In the genomic region with DNA sequence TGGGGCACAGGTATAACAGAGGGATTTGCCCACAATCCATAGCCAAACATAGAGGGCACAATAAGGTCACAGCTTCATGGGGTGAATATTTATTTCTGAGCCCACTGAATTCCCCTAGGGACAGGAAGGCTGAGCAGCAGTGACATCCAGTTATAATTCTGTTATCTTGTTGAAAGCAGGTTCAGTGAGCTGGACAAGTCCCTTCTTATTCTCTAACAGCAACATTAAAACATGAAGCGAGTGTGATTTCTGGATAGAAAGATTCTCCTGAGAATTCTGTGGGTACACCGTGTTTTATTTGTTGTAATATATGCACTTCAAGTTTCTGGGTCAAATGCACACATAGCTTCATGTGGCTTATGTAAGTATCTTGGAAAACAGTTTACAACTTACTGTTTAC, we compare ENCODE assay signal across 27 cellular contexts.
"Had no signal": no experiment of that assay in that cellular context is flagged by ENCODE, and none has a peak within 500 bp of the region (broad histone marks: within the 10 kb centered on the region; RNA-seq: fewer than 3 reads in every experiment).

No MANE protein-coding gene starts in this region.

- H3K9me3 Mint-ChIP-seq: activated CD4-positive, alpha-beta T cell treated with anti-CD3 and anti-CD28 coated beads, Interleukin-2, amount 10 ng/mL, durations not matched to agents 24 days and 14 days had no signal

- H3K27ac ChIP-seq: colonic mucosa, dorsolateral prefrontal cortex, esophagus muscularis mucosa, heart right ventricle, neutrophil, ovary, prostate gland, skin epidermis, tibial artery, VCaP had no signal

- H3K4me1 Mint-ChIP-seq: activated CD4-positive, alpha-beta memory T cell treated with anti-CD3 and anti-CD28 coated beads, Interleukin-2, amount 10 ng/mL, durations not matched to agents 7 days and 5 days; activated CD4-positive, alpha-beta T cell treated with anti-CD3 and anti-CD28 coated beads, Interleukin-2, amount 10 ng/mL, durations not matched to agents 24 days and 14 days; activated CD8-positive, alpha-beta memory T cell treated with anti-CD3 and anti-CD28 coated beads, Interleukin-2, amount 10 ng/mL, durations not matched to agents 7 days and 5 days; activated naive CD4-positive, alpha-beta T cell treated with anti-CD3 and anti-CD28 coated beads, Interleukin-2, amount 10 ng/mL, durations not matched to agents 7 days and 5 days; central memory CD8-positive, alpha-beta T cell; natural killer cell; T-cell had no signal

- DNase-seq: activated CD4-positive, alpha-beta memory T cell treated with anti-CD3 and anti-CD28 coated beads, Interleukin-2, amount 10 ng/mL, durations not matched to agents 7 days and 5 days; activated CD4-positive, alpha-beta T cell treated with anti-CD3 and anti-CD28 coated beads, Interleukin-2, amount 10 ng/mL, durations not matched to agents 24 days and 14 days; activated CD8-positive, alpha-beta memory T cell treated with anti-CD3 and anti-CD28 coated beads, Interleukin-2, amount 10 ng/mL, durations not matched to agents 7 days and 5 days; activated effector memory CD4-positive, alpha-beta T cell treated with anti-CD3 and anti-CD28 coated beads, Interleukin-2, amount 50 U/mL, for 16 hours; activated naive CD4-positive, alpha-beta T cell treated with anti-CD3 and anti-CD28 coated beads, Interleukin-2, amount 10 ng/mL, durations not matched to agents 7 days and 5 days; activated T-cell treated with anti-CD3 and anti-CD28 coated beads for 4 hours; colonic mucosa; dorsolateral prefrontal cortex; effector memory CD8-positive, alpha-beta T cell; foreskin fibroblast; heart right ventricle; midbrain; natural killer cell; ovary; stimulated activated CD4-positive, alpha-beta T cell treated with anti-CD3 and anti-CD28 coated beads, Interleukin-1b, Interleukin-23, amount 100 ng/mL, for 48 hours; T-cell; tibial artery had no signal

- ATAC-seq: activated CD4-positive, CD25-positive, alpha-beta regulatory T cell treated with anti-CD3 and anti-CD28 coated beads, Interleukin-2, amount 50 U/mL, for 24 hours; activated CD8-positive, alpha-beta memory T cell treated with anti-CD3 and anti-CD28 coated beads, Interleukin-2, amount 10 ng/mL, durations not matched to agents 7 days and 5 days; effector memory CD8-positive, alpha-beta T cell; left lobe of liver; natural killer cell; T-cell had no signal

- H3K4me1 ChIP-seq: colonic mucosa, esophagus muscularis mucosa, heart right ventricle, prostate gland had no signal

- H3K4me3 ChIP-seq: colonic mucosa, dorsolateral prefrontal cortex, esophagus muscularis mucosa, heart right ventricle, ovary, prostate gland, skin epidermis, tibial artery had no signal

- H3K9me3 ChIP-seq: colonic mucosa, esophagus muscularis mucosa, ovary, prostate gland, tibial artery had no signal

- H3K36me3 ChIP-seq: colonic mucosa, esophagus muscularis mucosa, heart right ventricle, neutrophil, ovary, prostate gland, tibial artery had no signal

- H3K27me3 Mint-ChIP-seq: activated CD4-positive, alpha-beta memory T cell treated with anti-CD3 and anti-CD28 coated beads, Interleukin-2, amount 10 ng/mL, durations not matched to agents 7 days and 5 days; activated CD4-positive, alpha-beta T cell treated with anti-CD3 and anti-CD28 coated beads, Interleukin-2, amount 10 ng/mL, durations not matched to agents 24 days and 14 days; activated CD8-positive, alpha-beta memory T cell treated with anti-CD3 and anti-CD28 coated beads, Interleukin-2, amount 10 ng/mL, durations not matched to agents 7 days and 5 days; activated naive CD4-positive, alpha-beta T cell treated with anti-CD3 and anti-CD28 coated beads, Interleukin-2, amount 10 ng/mL, durations not matched to agents 7 days and 5 days; central memory CD8-positive, alpha-beta T cell; effector memory CD8-positive, alpha-beta T cell; stimulated activated naive CD8-positive, alpha-beta T cell treated with anti-CD3 and anti-CD28 coated beads, Interleukin-15, Interleukin-2, amounts not matched to agents 100 ng/mL and 50 ng/mL, for 24 hours; T-cell had no signal

- H3K4me3 Mint-ChIP-seq: activated CD4-positive, alpha-beta memory T cell treated with anti-CD3 and anti-CD28 coated beads, Interleukin-2, amount 10 ng/mL, durations not matched to agents 7 days and 5 days; activated CD4-positive, alpha-beta T cell treated with anti-CD3 and anti-CD28 coated beads, Interleukin-2, amount 10 ng/mL, durations not matched to agents 24 days and 14 days; activated CD8-positive, alpha-beta memory T cell treated with anti-CD3 and anti-CD28 coated beads, Interleukin-2, amount 10 ng/mL, durations not matched to agents 7 days and 5 days; activated naive CD4-positive, alpha-beta T cell treated with anti-CD3 and anti-CD28 coated beads, Interleukin-2, amount 10 ng/mL, durations not matched to agents 7 days and 5 days; central memory CD8-positive, alpha-beta T cell; effector memory CD8-positive, alpha-beta T cell; natural killer cell; stimulated activated naive CD8-positive, alpha-beta T cell treated with anti-CD3 and anti-CD28 coated beads, Interleukin-15, Interleukin-2, amounts not matched to agents 100 ng/mL and 50 ng/mL, for 24 hours; T-cell; T-helper 2 cell treated with Interferon-gamma antibody and Interleukin-4, amounts not matched to agents 5 μg/mL and 100 μg/mL, for 36 hours had no signal

- H3K27me3 ChIP-seq: colonic mucosa, dorsolateral prefrontal cortex, esophagus muscularis mucosa, heart right ventricle, neutrophil, ovary, tibial artery had no signal

- H3K36me3 Mint-ChIP-seq: activated CD8-positive, alpha-beta memory T cell treated with anti-CD3 and anti-CD28 coated beads, Interleukin-2, amount 10 ng/mL, durations not matched to agents 7 days and 5 days; activated naive CD4-positive, alpha-beta T cell treated with anti-CD3 and anti-CD28 coated beads, Interleukin-2, amount 10 ng/mL, durations not matched to agents 7 days and 5 days; natural killer cell; T-cell had no signal

- H3K27ac Mint-ChIP-seq: activated CD4-positive, alpha-beta memory T cell treated with anti-CD3 and anti-CD28 coated beads, Interleukin-2, amount 10 ng/mL, durations not matched to agents 7 days and 5 days; activated CD4-positive, alpha-beta T cell treated with anti-CD3 and anti-CD28 coated beads, Interleukin-2, amount 10 ng/mL, durations not matched to agents 24 days and 14 days; activated CD8-positive, alpha-beta memory T cell treated with anti-CD3 and anti-CD28 coated beads, Interleukin-2, amount 10 ng/mL, durations not matched to agents 7 days and 5 days; activated naive CD4-positive, alpha-beta T cell treated with anti-CD3 and anti-CD28 coated beads, Interleukin-2, amount 10 ng/mL, durations not matched to agents 7 days and 5 days; effector memory CD8-positive, alpha-beta T cell; natural killer cell; stimulated activated naive CD8-positive, alpha-beta T cell treated with anti-CD3 and anti-CD28 coated beads, Interleukin-15, Interleukin-2, amounts not matched to agents 100 ng/mL and 50 ng/mL, for 24 hours; T-cell; T-helper 2 cell treated with Interferon-gamma antibody and Interleukin-4, amounts not matched to agents 5 μg/mL and 100 μg/mL, for 36 hours had no signal
